In genomic region chr10:110852255-110852896, GRCh38 we compare ENCODE assay signal across 8 cellular contexts. TPM values are rescaled to one million over a fixed set of nuclear protein-coding genes. Genes with fewer than 3 reads are reported as not detected.
A peak's percentile ranks its signal among the peaks of the same experiment; 100 is the strongest.
DNase-seq lines count a peak whose midpoint lies in the region; ATAC-seq and TF ChIP-seq lines count a peak whose summit lies in the region.

No MANE protein-coding gene starts in this region.

- H3K27me3 ChIP-seq in right atrium auricular region (no peaks in the 10 kb centered on the region), RWPE2 (ENCODE audit: insufficient read depth, poor library complexity, severe bottlenecking) (no peaks in the 10 kb centered on the region), thyroid gland (no peaks in the 10 kb centered on the region)

- H3K4me3 ChIP-seq in right atrium auricular region (no peak overlapping the region), RWPE2 (ENCODE audit: severe bottlenecking) (no peak overlapping the region), fibroblast of mammary gland (ENCODE audit: control insufficient read depth, low read depth, low read length) (no peak overlapping the region), thyroid gland (replicated peaks in 1 of 3) (no peak overlapping the region)

- DNase-seq in Right ventricle myocardium superior: no peak
- no peak for DNase-seq in right atrium auricular region (ENCODE audit: low spot score)
- peak; percentile 91 for DNase-seq in RWPE2 (ENCODE audit: low spot score)
- peak; percentile 33 for DNase-seq in fibroblast of mammary gland (ENCODE audit: low read depth)
- peak; percentile 66 to 76 for DNase-seq in thyroid gland
- DNase-seq in NCI-H2227 (lab: John Stamatoyannopoulos, UW; ENCODE audit: unreplicated experiment): no peak
- DNase-seq in GM13977 (ENCODE audit: low spot score): no peak
- DNase-seq in inferior parietal cortex (ENCODE audit: extremely low spot score): no peak

- peak; percentile 14 for ATAC-seq in Right ventricle myocardium superior (ENCODE audit: poor library complexity)
- peak; percentile 98 for ATAC-seq in RWPE2 (ENCODE audit: low read depth)

- no peak overlapping the region for H3K27ac ChIP-seq in right atrium auricular region
- peak overlapping the region; percentile 65 for H3K27ac ChIP-seq in RWPE2 (ENCODE audit: poor library complexity, severe bottlenecking)
- H3K27ac ChIP-seq in thyroid gland: peak overlapping the region; percentile 55 to 82 (median 56)

- in situ Hi-C loops in GM13977 (cut with MboI; ENCODE audit: low pct_unique_long_range_greater_than_20kb, low sequenced_read_pairs, unreplicated experiment): no loop called here

- H3K9me3 ChIP-seq in right atrium auricular region: no peaks in the 10 kb centered on the region
- no peaks in the 10 kb centered on the region for H3K9me3 ChIP-seq in RWPE2 (ENCODE audit: severe bottlenecking)
- H3K9me3 ChIP-seq in thyroid gland: no peaks in the 10 kb centered on the region

- TF ChIP-seq CTCF in right atrium auricular region (IDR thresholded peaks at IDR 0.05) (no peak), RWPE2 (IDR thresholded peaks at IDR 0.05; ENCODE audit: poor library complexity, severe bottlenecking) (no peak), fibroblast of mammary gland (conservative IDR thresholded peaks at IDR 0.05; ENCODE audit: control insufficient read depth, insufficient read depth, low read depth, low read length) (no peak), thyroid gland (IDR thresholded peaks at IDR 0.05) (no peak), GM13977 (IDR thresholded peaks at IDR 0.05; ENCODE audit: extremely low read depth, insufficient read depth, missing control alignments) (no peak)

- H3K36me3 ChIP-seq in right atrium auricular region (no peaks in the 10 kb centered on the region), RWPE2 (ENCODE audit: low read depth) (no peaks in the 10 kb centered on the region), thyroid gland (no peaks in the 10 kb centered on the region)

- H3K4me1 ChIP-seq in right atrium auricular region: peaks cover 0 to 3% of the 10 kb centered on the region in 2 donors
- peaks cover 30% of the 10 kb centered on the region for H3K4me1 ChIP-seq in RWPE2 (ENCODE audit: insufficient read depth, poor library complexity, severe bottlenecking)
- H3K4me1 ChIP-seq in thyroid gland: peaks cover 27 to 31% of the 10 kb centered on the region in 2 donors

- peak in 1 of 2 donors; percentile 47 for TF ChIP-seq POLR2A in thyroid gland (IDR thresholded peaks at IDR 0.05)

- WGBS in thyroid gland, 2 donors: 58 to 59% methylated on average over 7 of the region's 7 CpGs

- intact Hi-C loops in Right ventricle myocardium superior (cut with DNase I) (no loop called here), thyroid gland (cut with DNase I) (no loop called here)

RNA-seq across cellular contexts. Expression of gene PDCD4, which starts 19.4 kb away (rescaled TPM):
- total RNA-seq in Right ventricle myocardium superior: 90.0 TPM
- 10 to 100 TPM; 22.1 to 22.6 TPM for total RNA-seq in right atrium auricular region
- 100 to 1,000 TPM; 188 to 340 (median 256) TPM for total RNA-seq in thyroid gland

Comparison
In these comparisons a context has a peak if more than half of its experiments do, and no peak if none do; other contexts are left out.
1. DNase-seq: peak in RWPE2 (single experiment), fibroblast of mammary gland (single experiment) and thyroid gland (2 of 2); none in Right ventricle myocardium superior (single experiment), right atrium auricular region (single experiment), NCI-H2227 (single experiment), GM13977 (single experiment) and inferior parietal cortex (single experiment).
2. H3K27ac ChIP-seq: peak in RWPE2 (single experiment) and thyroid gland (3 of 3); none in right atrium auricular region (0 of 2).